Comparison of ENCODE assay signal across 10 cellular contexts in the genomic region with DNA sequence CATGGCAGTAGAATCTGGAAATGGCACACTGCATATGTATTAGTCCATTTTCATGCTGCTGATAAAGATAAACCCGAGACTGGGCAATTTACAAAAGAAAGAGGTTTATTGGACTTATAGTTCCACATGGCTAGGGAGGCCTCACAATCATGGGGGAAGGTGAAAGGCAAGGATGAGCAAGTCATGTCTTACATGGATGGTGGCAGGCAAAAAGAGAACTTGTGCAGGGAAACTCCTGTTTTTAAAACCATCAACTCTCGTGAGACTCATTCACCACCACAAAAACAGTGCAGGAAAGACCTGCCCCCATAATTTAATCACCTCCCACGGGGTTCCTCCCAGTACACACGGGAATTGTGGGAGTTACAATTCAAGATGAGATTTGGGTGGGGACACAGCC. TPM values are rescaled to one million over a fixed set of nuclear protein-coding genes. Genes with fewer than 3 reads are reported as not detected.
A peak's percentile ranks its signal among the peaks of the same experiment; 100 is the strongest.
DNase-seq lines count a peak whose midpoint lies in the region; ATAC-seq, FAIRE-seq and TF ChIP-seq lines count a peak whose summit lies in the region.
"Not testable (repeated sequence)": the region's sequence is repeated elsewhere in the genome, so short reads cannot be mapped to it uniquely, and the experiment has no call there.
"Had no signal": no experiment of that assay in that cellular context is flagged by ENCODE, and none has a peak within 500 bp of the region (broad histone marks: within the 10 kb centered on the region; RNA-seq: fewer than 3 reads in every experiment).

No MANE protein-coding gene starts in this region.

- H3K27me3 Mint-ChIP-seq in astrocyte (ENCODE audit: low read depth, unreplicated experiment); stimulated activated naive B cell treated with anti-CD40 and anti-IgM and Interleukin-4, amounts not matched to agents 10 μg/mL and 1 μg/mL and 100 μg/mL, for 72 hours: not testable (repeated sequence)

- POLR2A ChIA-PET in A549 (lab: Yijun Ruan, JAX); HEK293 (lab: Yijun Ruan, JAX); endothelial cell of umbilical vein (lab: Charles Lee): not testable (repeated sequence)

- not testable (repeated sequence) for TF ChIP-seq EP300 in A549 (IDR thresholded peaks at IDR 0.05)

- TF ChIP-seq CTCF in A549 (IDR thresholded peaks at IDR 0.05); HEK293 (tag by site-specific recombination; IDR thresholded peaks at IDR 0.05); RWPE2 (IDR thresholded peaks at IDR 0.05; ENCODE audit: poor library complexity, severe bottlenecking); astrocyte (IDR thresholded peaks at IDR 0.05; ENCODE audit: insufficient read depth, low read depth, low read length); endothelial cell of umbilical vein (IDR thresholded peaks at IDR 0.05; ENCODE audit: extremely low read depth in 1 of 2, insufficient read depth in 1 of 2, low read depth in 1 of 2, low read length in 2 of 2); osteoblast (IDR thresholded peaks at IDR 0.05; ENCODE audit: extremely low read depth, low read depth, low read length): not testable (repeated sequence)

- H3K4me1 ChIP-seq in A549 (peaks cover 83% of the 10 kb centered on the region), HEK293 (ENCODE audit: control insufficient read depth, insufficient read depth, low read length) (peaks cover 16% of the 10 kb centered on the region), RWPE2 (ENCODE audit: insufficient read depth, poor library complexity, severe bottlenecking) (peaks cover 44% of the 10 kb centered on the region), astrocyte (ENCODE audit: insufficient read depth, low read length) (peaks cover 21% of the 10 kb centered on the region), endothelial cell of umbilical vein (ENCODE audit: control insufficient read depth, extremely low read depth, insufficient read depth, low read length) (peaks cover 17% of the 10 kb centered on the region), osteoblast (ENCODE audit: insufficient read depth, low read length) (peaks cover 44% of the 10 kb centered on the region)

- TF ChIP-seq RAD21 in A549 (conservative IDR thresholded peaks at IDR 0.05 in 1 of 2, IDR thresholded peaks at IDR 0.05 in 1 of 2) = not testable (repeated sequence)

- H3K27ac Mint-ChIP-seq in astrocyte (ENCODE audit: unreplicated experiment) = not testable (repeated sequence)
- H3K27ac Mint-ChIP-seq in stimulated activated naive B cell treated with anti-CD40 and anti-IgM and Interleukin-4, amounts not matched to agents 10 μg/mL and 1 μg/mL and 100 μg/mL, for 72 hours = peak overlapping the region; percentile 95

- H3K4me1 Mint-ChIP-seq in astrocyte (ENCODE audit: low read depth, unreplicated experiment) = peaks cover 64% of the 10 kb centered on the region
- peaks cover 55 to 85% of the 10 kb centered on the region in 2 donors for H3K4me1 Mint-ChIP-seq in stimulated activated naive B cell treated with anti-CD40 and anti-IgM and Interleukin-4, amounts not matched to agents 10 μg/mL and 1 μg/mL and 100 μg/mL, for 72 hours

- ATAC-seq in A549; RWPE2 (ENCODE audit: low read depth); stimulated activated naive B cell treated with anti-CD40 and anti-IgM and Interleukin-4, amounts not matched to agents 10 μg/mL and 1 μg/mL and 100 μg/mL, for 72 hours (replicated peaks): not testable (repeated sequence)

- not testable (repeated sequence) for TF ChIP-seq POLR2A in A549 (IDR thresholded peaks at IDR 0.05; ENCODE audit: low read length); endothelial cell of umbilical vein (IDR thresholded peaks at IDR 0.05; ENCODE audit: low read depth, low read length)

- H3K36me3 ChIP-seq in HEK293 (ENCODE audit: control insufficient read depth in 2 of 2, insufficient read depth in 1 of 2, low read length in 2 of 2) (peaks cover 25 to 44% of the 10 kb centered on the region in 2 experiments), RWPE2 (ENCODE audit: low read depth) (peaks cover 62% of the 10 kb centered on the region), astrocyte (ENCODE audit: insufficient read depth, low read length) (peaks cover 18% of the 10 kb centered on the region), osteoblast (ENCODE audit: insufficient read depth, low read length) (peaks cover 12% of the 10 kb centered on the region)
- not testable (repeated sequence) for H3K36me3 ChIP-seq in endothelial cell of umbilical vein (ENCODE audit: control insufficient read depth in 2 of 2, extremely low read depth in 1 of 2, insufficient read depth in 2 of 2, low read length in 2 of 2)

- peaks cover 99% of the 10 kb centered on the region for H3K79me2 ChIP-seq in astrocyte (ENCODE audit: insufficient read depth, low read length)
- H3K79me2 ChIP-seq in endothelial cell of umbilical vein (ENCODE audit: control insufficient read depth, insufficient read depth, low read length) = peaks cover 93% of the 10 kb centered on the region
- H3K79me2 ChIP-seq in osteoblast (ENCODE audit: insufficient read depth, low read length) = peaks cover 99% of the 10 kb centered on the region

- H3K4me3 ChIP-seq in A549; HEK293 (ENCODE audit: low read depth, low read length); RWPE2 (ENCODE audit: severe bottlenecking); astrocyte (ENCODE audit: insufficient read depth, low read depth, low read length); endothelial cell of umbilical vein (replicated peaks in 1 of 3; ENCODE audit: insufficient read depth in 1 of 3, low read depth in 1 of 3, low read length in 3 of 3); osteoblast (ENCODE audit: insufficient read depth, low read length): not testable (repeated sequence)

- H4K20me1 ChIP-seq in astrocyte (ENCODE audit: insufficient read depth, low read length) = peaks cover 93% of the 10 kb centered on the region
- not testable (repeated sequence) for H4K20me1 ChIP-seq in endothelial cell of umbilical vein (replicated peaks; ENCODE audit: control insufficient read depth, extremely low read depth, insufficient read depth, low read length)
- peaks cover 61% of the 10 kb centered on the region for H4K20me1 ChIP-seq in osteoblast (ENCODE audit: insufficient read depth, low read length)

- H3K9me3 ChIP-seq in A549; HEK293 (ENCODE audit: control insufficient read depth, insufficient read depth, low read depth, low read length); RWPE2 (ENCODE audit: severe bottlenecking); astrocyte (ENCODE audit: insufficient read depth, low read depth, low read length); endothelial cell of umbilical vein (replicated peaks; ENCODE audit: control insufficient read depth, insufficient read depth, low read length); osteoblast (ENCODE audit: low read depth, low read length): not testable (repeated sequence)

- intact Hi-C loops in endothelial cell of umbilical vein (cut with micrococcal nuclease) = loop anchor here (5.0 kb wide), 1 partner anchor 83 kb away; no protein-coding TSS in a partner anchor

- H3K4me3 Mint-ChIP-seq in astrocyte (ENCODE audit: unreplicated experiment) = not testable (repeated sequence)
- H3K4me3 Mint-ChIP-seq in stimulated activated naive B cell treated with anti-CD40 and anti-IgM and Interleukin-4, amounts not matched to agents 10 μg/mL and 1 μg/mL and 100 μg/mL, for 72 hours = peak overlapping the region in 1 of 2 donors; percentile 36

- H2AFZ ChIP-seq in astrocyte (ENCODE audit: low read depth, low read length); endothelial cell of umbilical vein (ENCODE audit: low read depth, low read length); osteoblast (ENCODE audit: low read length): not testable (repeated sequence)

- H3K4me2 ChIP-seq in A549; endothelial cell of umbilical vein (ENCODE audit: insufficient read depth, low read length); osteoblast (ENCODE audit: insufficient read depth, low read length): not testable (repeated sequence)
- H3K4me2 ChIP-seq in astrocyte (ENCODE audit: low read length) = peak overlapping the region; percentile 67

- not testable (repeated sequence) for FAIRE-seq in A549 (lab: Jason Lieb, UNC); astrocyte (lab: Jason Lieb, UNC)
- peak; percentile 31 for FAIRE-seq in endothelial cell of umbilical vein (lab: Jason Lieb, UNC)

- 96% methylated on average over 4 of the region's 4 CpGs for WGBS in A549 (ENCODE audit: missing lambda C conversion rate)

- BruUV-seq in endothelial cell of umbilical vein (replicated peaks; lab: Mats Ljungman, UMichigan) = not testable (repeated sequence)

- H3K27ac ChIP-seq in A549 (peak overlapping the region; percentile 7 to 45; a peak in 3 of 6 replicates), RWPE2 (ENCODE audit: poor library complexity, severe bottlenecking) (peak overlapping the region; percentile 90), astrocyte (ENCODE audit: low read depth, low read length) (peak overlapping the region; percentile 53), osteoblast (ENCODE audit: low read depth, low read length) (peak overlapping the region; percentile 9)
- H3K27ac ChIP-seq in HEK293 (ENCODE audit: extremely low read depth, low read depth, low read length); endothelial cell of umbilical vein (ENCODE audit: insufficient read depth, low read depth, low read length): not testable (repeated sequence)

- not testable (repeated sequence) for DNase-seq in A549 (ENCODE audit: low read depth in 1 of 2, low spot score in 1 of 2); RWPE2 (ENCODE audit: low spot score); astrocyte (ENCODE audit: low read depth); endothelial cell of umbilical vein (ENCODE audit: low read depth, low spot score); osteoblast (ENCODE audit: insufficient read length, low spot score, missing footprints); stimulated activated naive B cell treated with anti-CD40 and anti-IgM and Interleukin-4, amounts not matched to agents 10 μg/mL and 1 μg/mL and 100 μg/mL, for 72 hours
- peak; percentile 7 for DNase-seq in NCI-H146 (lab: John Stamatoyannopoulos, UW)

- H3K9me1 ChIP-seq in endothelial cell of umbilical vein (replicated peaks; ENCODE audit: control insufficient read depth, extremely low read depth, insufficient read depth, low read length) = not testable (repeated sequence)

- peaks cover 30% of the 10 kb centered on the region for H3K36me3 Mint-ChIP-seq in astrocyte (ENCODE audit: low read depth, unreplicated experiment)
- H3K36me3 Mint-ChIP-seq in stimulated activated naive B cell treated with anti-CD40 and anti-IgM and Interleukin-4, amounts not matched to agents 10 μg/mL and 1 μg/mL and 100 μg/mL, for 72 hours = peaks cover 59 to 77% of the 10 kb centered on the region in 2 donors

- H3K27me3 ChIP-seq in RWPE2 (ENCODE audit: insufficient read depth, poor library complexity, severe bottlenecking); astrocyte (ENCODE audit: insufficient read depth, low read length); endothelial cell of umbilical vein (ENCODE audit: control insufficient read depth in 2 of 2, insufficient read depth in 2 of 2, low read length in 2 of 2); osteoblast (ENCODE audit: insufficient read depth, low read length): not testable (repeated sequence)

- CTCF ChIA-PET in A549 (lab: Yijun Ruan, JAX) (interaction anchor here (1.0 kb wide), 1 partner anchor 43 kb away, joined by 3 read pairs; no protein-coding TSS in a partner anchor), HEK293 (lab: Yijun Ruan, JAX) (interaction anchor here (0.9 kb wide), 1 partner anchor 43 kb away, joined by 3 read pairs; no protein-coding TSS in a partner anchor), endothelial cell of umbilical vein (lab: Charles Lee) (interaction anchor here (1.0 kb wide), 1 partner anchor 27 kb away, joined by 4 read pairs; no protein-coding TSS in a partner anchor)

- H3K9ac ChIP-seq in astrocyte (ENCODE audit: low read length); endothelial cell of umbilical vein (replicated peaks; ENCODE audit: extremely low read depth, insufficient read depth, low read length): not testable (repeated sequence)

- H3K9me3 Mint-ChIP-seq in astrocyte (ENCODE audit: unreplicated experiment) = not testable (repeated sequence)
- peaks cover 19 to 20% of the 10 kb centered on the region in 2 donors for H3K9me3 Mint-ChIP-seq in stimulated activated naive B cell treated with anti-CD40 and anti-IgM and Interleukin-4, amounts not matched to agents 10 μg/mL and 1 μg/mL and 100 μg/mL, for 72 hours

- dilution Hi-C loops in endothelial cell of umbilical vein (cut with MboI; ENCODE audit: extremely low pct_ligation_motif_present, low sequenced_read_pairs) = not testable (repeated sequence)

RNA-seq across cellular contexts. Expression of a gene that starts 41.6 kb away (rescaled TPM):
- polyA plus RNA-seq in A549 (2011; rRNA removed) = 369 and 454 TPM in 2 replicates
- 308 and 386 TPM in 2 replicates for polyA plus RNA-seq in A549 (2012; cell fraction: cytosol; rRNA removed)
- polyA plus RNA-seq in A549 (2012; cell fraction: nucleus; rRNA removed) = 121 and 135 TPM in 2 replicates
- polyA plus RNA-seq in A549 (2017; fragmentation: RNase III; extraction: RNeasy Plus Mini Kit Qiagen cat#74134 plus additional on column Dnase treatment) = 381 to 414 TPM (median 391 TPM) in 3 replicates
- polyA minus RNA-seq in A549 (2011; rRNA and poly(A)+ RNA removed) = 48.8 and 53.9 TPM in 2 replicates
- total RNA-seq in astrocyte = 260 and 273 TPM in 2 replicates
- total RNA-seq in endothelial cell of umbilical vein = 79.3 and 102 TPM in 2 replicates
- 58.5 and 69.4 TPM in 2 replicates for polyA plus RNA-seq in endothelial cell of umbilical vein
- 52.8 and 59.1 TPM in 2 replicates for polyA plus RNA-seq in endothelial cell of umbilical vein (2011; cell fraction: cytosol; rRNA removed)
- 16.5 and 27.1 TPM in 2 replicates for polyA plus RNA-seq in endothelial cell of umbilical vein (2011; cell fraction: nucleus; rRNA removed)
- 78.6 and 111 TPM in 2 replicates for polyA plus RNA-seq in endothelial cell of umbilical vein (2012)
- polyA minus RNA-seq in endothelial cell of umbilical vein = 25.2 and 26.8 TPM in 2 replicates
- 164 TPM for polyA minus RNA-seq in endothelial cell of umbilical vein (2011; cell fraction: cytosol; rRNA and poly(A)+ RNA removed)
- 8.5 and 8.9 TPM in 2 replicates for polyA minus RNA-seq in endothelial cell of umbilical vein (2011; cell fraction: nucleus; rRNA and poly(A)+ RNA removed)
- total RNA-seq in osteoblast = 242 and 272 TPM in 2 replicates
- total RNA-seq: HepG2, SJCRH30 had no signal
